Comparison of ENCODE assay signal across 8 cellular contexts in the genomic region with DNA sequence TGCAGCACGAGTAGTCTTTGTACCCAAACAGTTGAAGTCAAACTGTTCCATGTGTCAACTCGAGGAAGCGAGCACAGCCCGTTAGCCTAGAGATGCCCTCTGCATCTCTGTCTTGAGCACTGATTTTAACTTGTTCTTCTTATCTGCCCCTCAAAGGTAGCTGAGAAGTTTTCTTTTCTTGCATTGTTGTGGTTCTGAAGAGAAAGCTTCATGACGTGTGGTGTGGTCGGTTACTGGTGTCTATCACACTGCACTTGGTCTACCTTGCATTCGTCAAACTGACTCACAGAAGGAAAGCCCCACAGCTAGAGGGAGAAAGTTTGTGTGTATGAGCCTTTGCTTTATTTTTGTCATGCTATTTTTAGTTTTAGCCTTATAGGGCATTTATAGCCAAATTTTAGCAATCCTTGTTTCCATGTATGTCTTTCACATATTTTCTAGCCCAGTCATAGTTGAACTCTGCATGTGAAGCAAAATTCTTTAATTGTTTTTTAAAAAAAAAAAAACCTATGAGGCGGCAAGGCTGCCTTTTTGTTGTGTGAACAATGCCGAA.
DNase-seq lines count a peak whose midpoint lies in the region; ATAC-seq and TF ChIP-seq lines count a peak whose summit lies in the region.

No MANE protein-coding gene starts in this region.

- TF ChIP-seq POLR2A in esophagus squamous epithelium (IDR thresholded peaks at IDR 0.05) = no peak

- DNase-seq in GM06990 (ENCODE audit: extremely low read depth, insufficient read length) (peak; percentile 45), PC-9 (peak; percentile 35 to 70), esophagus squamous epithelium (lab: John Stamatoyannopoulos, UW) (no peak), GDM1 (lab: John Stamatoyannopoulos, UW) (no peak), hippocampal formation (lab: John Stamatoyannopoulos, UW) (no peak), retina (no peak)
- DNase-seq in stimulated activated CD8-positive, alpha-beta memory T cell treated with anti-CD3 and anti-CD28 coated beads, Interleukin-7, amount 100 ng/mL, for 1 hour (ENCODE audit: low read depth in 2 of 2) = peak; percentile 5 to 7

- no peak overlapping the region for H2AFZ ChIP-seq in PC-9

- CTCF ChIA-PET in PC-9 (lab: Charles Lee) = no interaction called here

- no peaks in the 10 kb centered on the region for H3K9me2 ChIP-seq in PC-9 (ENCODE audit: insufficient read depth)

- H3K4me1 ChIP-seq in PC-9 (replicated peaks; ENCODE audit: insufficient read depth) (peaks cover 48% of the 10 kb centered on the region), esophagus squamous epithelium (peaks cover 18 to 58% (median 36%) of the 10 kb centered on the region in 3 donors)

- H3F3A ChIP-seq in PC-9 (ENCODE audit: insufficient read depth, low read depth) = peaks cover 14% of the 10 kb centered on the region

- no peak overlapping the region for H3K4me3 ChIP-seq in GM06990 (replicated peaks; ENCODE audit: low read depth, low read length)
- H3K4me3 ChIP-seq in PC-9 = peak overlapping the region; percentile 8; the same call in 1 of the 2 replicates
- H3K4me3 ChIP-seq in esophagus squamous epithelium = peak overlapping the region in 1 of 4 donors; percentile 20

- WGBS in esophagus squamous epithelium, 2 donors = 45 to 52% methylated on average over 9 of the region's 9 CpGs

- POLR2A ChIA-PET in PC-9 (lab: Charles Lee; ENCODE audit: unreplicated experiment) = interaction anchor here (0.6 to 0.7 kb wide), 2 partner anchors 76 to 305 kb away, joined by 4 to 5 read pairs; no protein-coding TSS in a partner anchor

- intact Hi-C loops in PC-9 (cut with micrococcal nuclease; ENCODE audit: unreplicated experiment) (loop anchor here (1.0 to 10.0 kb wide), 8 partner anchors 32 to 826 kb away; no protein-coding TSS in a partner anchor), esophagus squamous epithelium (cut with DNase I) (loop anchor here (10.0 kb wide), 1 partner anchor 106 kb away; no protein-coding TSS in a partner anchor)

- peak overlapping the region; percentile 87 for H3K27ac ChIP-seq in PC-9
- H3K27ac ChIP-seq in esophagus squamous epithelium = peak overlapping the region; percentile 72 to 82 (median 76)

- no peaks in the 10 kb centered on the region for H4K20me1 ChIP-seq in PC-9 (ENCODE audit: insufficient read depth)

- TF ChIP-seq CTCF in GM06990 (IDR thresholded peaks at IDR 0.05; ENCODE audit: insufficient read depth, low read length, poor library complexity, severe bottlenecking) (no peak), PC-9 (conservative IDR thresholded peaks at IDR 0.05) (no peak), esophagus squamous epithelium (IDR thresholded peaks at IDR 0.05) (peak in 2 of 6 experiments; percentile 23 to 32)

- ATAC-seq in GM21825 (IDR thresholded peaks at IDR 0.05; ENCODE audit: unreplicated experiment) = peak; percentile 91

- 0 out of 2 replicates have a peak, but pooled peaks cover 5% of the 10 kb centered on the region for H3K79me2 ChIP-seq in PC-9 (ENCODE audit: low read depth)

- H3K27me3 ChIP-seq in GM06990 (replicated peaks; ENCODE audit: control insufficient read depth, insufficient read depth, low read length) = no peaks in the 10 kb centered on the region
- no peaks in the 10 kb centered on the region for H3K27me3 ChIP-seq in PC-9 (ENCODE audit: insufficient read depth, low read depth)
- H3K27me3 ChIP-seq in esophagus squamous epithelium = no peaks in the 10 kb centered on the region

- H3K9me3 ChIP-seq in PC-9 (ENCODE audit: insufficient read depth, low read depth) (no peaks in the 10 kb centered on the region), esophagus squamous epithelium (no peaks in the 10 kb centered on the region)

- peak overlapping the region; percentile 66 for H3K4me2 ChIP-seq in PC-9

- no peaks in the 10 kb centered on the region; the same call in none of the 2 replicates for H3K36me3 ChIP-seq in GM06990 (ENCODE audit: control insufficient read depth, insufficient read depth, low read length)
- 0 out of 2 replicates have a peak, but pooled peaks cover 6% of the 10 kb centered on the region for H3K36me3 ChIP-seq in PC-9 (ENCODE audit: low read depth)
- H3K36me3 ChIP-seq in esophagus squamous epithelium = peaks cover 0 to 7% (median 0%) of the 10 kb centered on the region in 3 donors

- BruUV-seq in PC-9 (replicated peaks; lab: Mats Ljungman, UMichigan) = no TSS peak

Comparison
In these comparisons a context has a peak if more than half of its experiments do, and no peak if none do; other contexts are left out.
1. DNase-seq: peak in GM06990 (single experiment), PC-9 (2 of 2) and stimulated activated CD8-positive, alpha-beta memory T cell treated with anti-CD3 and anti-CD28 coated beads, Interleukin-7, amount 100 ng/mL, for 1 hour (2 of 2); none in esophagus squamous epithelium (single experiment), GDM1 (single experiment), hippocampal formation (0 of 2) and retina (single experiment).